ENCODE assay signal across 1 cellular context in the genomic region with DNA sequence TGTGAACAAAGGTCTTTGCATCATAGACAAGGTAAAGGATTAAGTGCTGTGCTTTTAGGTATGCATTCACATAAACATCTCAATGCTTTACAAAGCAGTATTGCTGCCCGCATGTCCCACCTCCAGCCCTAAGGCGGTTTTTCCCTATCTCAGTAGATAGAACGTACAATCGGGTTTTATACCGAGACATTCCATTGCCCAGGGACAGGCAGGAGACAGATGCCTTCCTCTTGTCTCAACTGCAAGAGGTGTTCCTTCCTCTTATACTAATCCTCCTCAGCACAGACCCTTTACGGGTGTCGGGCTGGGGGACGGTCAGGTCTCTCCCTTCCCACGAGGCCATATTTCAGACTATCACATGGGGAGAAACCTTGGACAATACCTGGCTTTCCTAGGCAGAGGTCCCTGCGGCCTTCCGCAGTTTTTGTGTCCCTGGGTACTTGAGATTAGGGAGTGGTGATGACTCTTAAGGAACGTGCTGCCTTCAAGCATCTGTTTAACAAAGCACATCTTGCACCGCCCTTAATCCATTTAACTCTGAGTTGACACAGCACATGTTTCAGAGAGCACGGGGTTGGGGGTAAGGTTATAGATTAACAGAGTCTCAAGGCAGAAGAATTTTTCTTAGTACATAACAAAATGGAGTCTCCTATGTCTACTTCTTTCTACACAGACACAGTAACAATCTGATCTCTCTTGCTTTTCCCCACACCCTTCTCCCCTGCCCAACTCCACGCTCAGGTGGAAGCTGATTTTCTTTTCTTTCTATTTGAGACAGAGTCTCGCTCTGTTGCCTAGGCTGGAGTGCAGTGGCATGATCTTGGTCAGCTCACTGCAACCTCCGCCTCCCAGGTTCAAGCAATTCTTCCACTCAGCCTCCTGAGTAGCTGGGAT. TPM values are rescaled to one million over a fixed set of nuclear protein-coding genes. Genes with fewer than 3 reads are reported as not detected.
"Had no signal": no experiment of that assay in that cellular context is flagged by ENCODE, and none has a peak within 500 bp of the region (broad histone marks: within the 10 kb centered on the region; RNA-seq: fewer than 3 reads in every experiment).

No MANE protein-coding gene starts in this region.

RNA-seq across cellular contexts. Expression of a gene that starts 24.7 kb away (rescaled TPM):
- total RNA-seq: activated CD8-positive, alpha-beta memory T cell treated with anti-CD3 and anti-CD28 coated beads, Interleukin-2, amount 10 ng/mL, durations not matched to agents 7 days and 5 days had no signal
